In genomic region chr15:40567111-40567510, GRCh38 we compare ENCODE assay signal across 9 cellular contexts. TPM values are rescaled to one million over a fixed set of nuclear protein-coding genes. Genes with fewer than 3 reads are reported as not detected.
DNase-seq lines count a peak whose midpoint lies in the region; ATAC-seq and TF ChIP-seq lines count a peak whose summit lies in the region.
"Had no signal": no experiment of that assay in that cellular context is flagged by ENCODE, and none has a peak within 500 bp of the region (broad histone marks: within the 10 kb centered on the region; RNA-seq: fewer than 3 reads in every experiment).

No MANE protein-coding gene starts in this region.

- H3K9me3 Mint-ChIP-seq in activated T-helper 17 cell treated with anti-CD3 and anti-CD28 coated beads, Interleukin-2, amount 50 U/mL, for 72 hours = no peaks in the 10 kb centered on the region
- H3K9me3 Mint-ChIP-seq in naive thymus-derived CD8-positive, alpha-beta T cell = no peaks in the 10 kb centered on the region
- H3K9me3 Mint-ChIP-seq: IgD-negative memory B cell had no signal

- peaks cover 17% of the 10 kb centered on the region for H4K20me1 ChIP-seq in Loucy (ENCODE audit: insufficient read depth, low read length, poor library complexity, severe bottlenecking)

- intact Hi-C loops in cardiac septum (cut with DNase I) = no loop called here

- no peaks in the 10 kb centered on the region for H3K9me2 ChIP-seq in Loucy (replicated peaks; ENCODE audit: low read depth, low read length)

- no peaks in the 10 kb centered on the region for H3K27me3 ChIP-seq in Loucy (ENCODE audit: insufficient read depth, low read length, poor library complexity, severe bottlenecking)

- peaks cover 38% of the 10 kb centered on the region for H3K79me2 ChIP-seq in Loucy (ENCODE audit: insufficient read depth, low read length)

- H3K4me3 ChIP-seq in Loucy (ENCODE audit: low read length, poor library complexity, severe bottlenecking) = no peak overlapping the region

- H3K9me3 ChIP-seq in Loucy (ENCODE audit: insufficient read depth, low read depth, low read length) = no peaks in the 10 kb centered on the region

- H3K4me2 ChIP-seq in Loucy (ENCODE audit: low read depth, low read length, poor library complexity, severe bottlenecking) = peak overlapping the region; percentile 30

- peak; percentile 61 for TF ChIP-seq CTCF in Loucy (conservative IDR thresholded peaks at IDR 0.05; ENCODE audit: low read length)

- H3K4me1 ChIP-seq in Loucy (ENCODE audit: insufficient read depth, low read length, poor library complexity, severe bottlenecking) = peaks cover 37% of the 10 kb centered on the region

- no peaks in the 10 kb centered on the region for H3F3A ChIP-seq in Loucy (ENCODE audit: low read depth)

- no peak overlapping the region for H3K9ac ChIP-seq in Loucy (ENCODE audit: low read depth, low read length, poor library complexity, severe bottlenecking)

- no peak overlapping the region for H3K27ac Mint-ChIP-seq in activated T-helper 17 cell treated with anti-CD3 and anti-CD28 coated beads, Interleukin-2, amount 50 U/mL, for 72 hours
- peak overlapping the region in 5 of 10 donors; percentile 33 to 60 (median 53) for H3K27ac Mint-ChIP-seq in naive thymus-derived CD8-positive, alpha-beta T cell

- no peaks in the 10 kb centered on the region for H3K36me3 ChIP-seq in Loucy (ENCODE audit: insufficient read depth, low read length)

- peak overlapping the region; percentile 68 for H2AFZ ChIP-seq in Loucy (ENCODE audit: low read length)

- no peak for ATAC-seq in activated T-helper 17 cell treated with anti-CD3 and anti-CD28 coated beads, Interleukin-2, amount 50 U/mL, for 72 hours (replicated peaks)
- no peak for ATAC-seq in naive thymus-derived CD8-positive, alpha-beta T cell
- ATAC-seq in HG02981 (IDR thresholded peaks at IDR 0.05; ENCODE audit: unreplicated experiment) = no peak

- no peaks in the 10 kb centered on the region for H3K27me3 Mint-ChIP-seq in activated T-helper 17 cell treated with anti-CD3 and anti-CD28 coated beads, Interleukin-2, amount 50 U/mL, for 72 hours
- H3K27me3 Mint-ChIP-seq in naive thymus-derived CD8-positive, alpha-beta T cell = peaks cover 0 to 2% (median 0%) of the 10 kb centered on the region in 5 donors
- H3K27me3 Mint-ChIP-seq: IgD-negative memory B cell had no signal

- peak; percentile 11 for DNase-seq in GDM1 (lab: John Stamatoyannopoulos, UW)
- DNase-seq in naive thymus-derived CD8-positive, alpha-beta T cell = no peak
- no peak for DNase-seq in dedifferentiated amniotic fluid mesenchymal stem cell (ENCODE audit: extremely low spot score)
- DNase-seq in cardiac septum (ENCODE audit: low spot score) = no peak
- no peak for DNase-seq in activated CD8-positive, alpha-beta memory T cell treated with anti-CD3 and anti-CD28 coated beads, Interleukin-2, amount 50 U/mL, for 4 hours

- peaks cover 22% of the 10 kb centered on the region for H3K4me1 Mint-ChIP-seq in activated T-helper 17 cell treated with anti-CD3 and anti-CD28 coated beads, Interleukin-2, amount 50 U/mL, for 72 hours
- H3K4me1 Mint-ChIP-seq in naive thymus-derived CD8-positive, alpha-beta T cell = peaks cover 13 to 69% (median 54%) of the 10 kb centered on the region in 4 donors

- H3K36me3 Mint-ChIP-seq in activated T-helper 17 cell treated with anti-CD3 and anti-CD28 coated beads, Interleukin-2, amount 50 U/mL, for 72 hours (ENCODE audit: low read depth) = peaks cover 19% of the 10 kb centered on the region
- peaks cover 0 to 16% (median 0%) of the 10 kb centered on the region in 3 donors for H3K36me3 Mint-ChIP-seq in naive thymus-derived CD8-positive, alpha-beta T cell
- H3K36me3 Mint-ChIP-seq: IgD-negative memory B cell had no signal

- peak overlapping the region; percentile 2 for H3K4me3 Mint-ChIP-seq in activated T-helper 17 cell treated with anti-CD3 and anti-CD28 coated beads, Interleukin-2, amount 50 U/mL, for 72 hours
- H3K4me3 Mint-ChIP-seq in naive thymus-derived CD8-positive, alpha-beta T cell = peak overlapping the region in 7 of 10 donors; percentile 14 to 56 (median 25)

- POLR2A ChIA-PET in naive thymus-derived CD8-positive, alpha-beta T cell (lab: Charles Lee) = no interaction called here

RNA-seq across cellular contexts. Expression of gene RPUSD2, which starts 2.0 kb away (rescaled TPM):
- 10 to 100 TPM in 1 of 2 donors, 1 to 10 TPM in 1; 8.5 to 14.2 TPM for total RNA-seq in activated T-helper 17 cell treated with anti-CD3 and anti-CD28 coated beads, Interleukin-2, amount 50 U/mL, for 72 hours
- 10 to 100 TPM; 15.6 to 15.7 TPM for total RNA-seq in naive thymus-derived CD8-positive, alpha-beta T cell
- 10 to 100 TPM; 18.7 to 23.3 (median 22.2) TPM for polyA plus RNA-seq in naive thymus-derived CD8-positive, alpha-beta T cell
- total RNA-seq in cardiac septum = 8.7 TPM

RNA-seq across cellular contexts. Expression of gene CCDC32, which starts 2.3 kb away (rescaled TPM):
- total RNA-seq in activated T-helper 17 cell treated with anti-CD3 and anti-CD28 coated beads, Interleukin-2, amount 50 U/mL, for 72 hours = 10 to 100 TPM; 34.9 to 41.3 TPM
- 10 to 100 TPM; 31.7 to 31.8 TPM for total RNA-seq in naive thymus-derived CD8-positive, alpha-beta T cell
- polyA plus RNA-seq in naive thymus-derived CD8-positive, alpha-beta T cell = 10 to 100 TPM; 40.4 to 43.2 (median 40.5) TPM
- 21.3 TPM for total RNA-seq in cardiac septum

RNA-seq across cellular contexts. Expression of gene KNL1, which starts 26.9 kb away (rescaled TPM):
- total RNA-seq in activated T-helper 17 cell treated with anti-CD3 and anti-CD28 coated beads, Interleukin-2, amount 50 U/mL, for 72 hours = 10 to 100 TPM; 25.0 to 39.1 TPM
- under 1 TPM; 0.14 to 0.21 TPM for total RNA-seq in naive thymus-derived CD8-positive, alpha-beta T cell
- under 1 TPM in 1 of 3 donors, not detected in 2; 0.03 TPM for polyA plus RNA-seq in naive thymus-derived CD8-positive, alpha-beta T cell
- total RNA-seq in cardiac septum = 0.43 TPM

Comparison
In these comparisons a context has a peak if more than half of its experiments do, and no peak if none do; other contexts are left out.
1. RNA of gene KNL1, which starts 26.9 kb away (total RNA-seq): 25.0 to 39.1 TPM in activated T-helper 17 cell treated with anti-CD3 and anti-CD28 coated beads, Interleukin-2, amount 50 U/mL, for 72 hours; 0.43 TPM in cardiac septum (single experiment) and 0.14 to 0.21 TPM in naive thymus-derived CD8-positive, alpha-beta T cell; every median in the first group is over 10 times any median in the second.